Comparison of ENCODE assay signal across 19 cellular contexts in the genomic region with DNA sequence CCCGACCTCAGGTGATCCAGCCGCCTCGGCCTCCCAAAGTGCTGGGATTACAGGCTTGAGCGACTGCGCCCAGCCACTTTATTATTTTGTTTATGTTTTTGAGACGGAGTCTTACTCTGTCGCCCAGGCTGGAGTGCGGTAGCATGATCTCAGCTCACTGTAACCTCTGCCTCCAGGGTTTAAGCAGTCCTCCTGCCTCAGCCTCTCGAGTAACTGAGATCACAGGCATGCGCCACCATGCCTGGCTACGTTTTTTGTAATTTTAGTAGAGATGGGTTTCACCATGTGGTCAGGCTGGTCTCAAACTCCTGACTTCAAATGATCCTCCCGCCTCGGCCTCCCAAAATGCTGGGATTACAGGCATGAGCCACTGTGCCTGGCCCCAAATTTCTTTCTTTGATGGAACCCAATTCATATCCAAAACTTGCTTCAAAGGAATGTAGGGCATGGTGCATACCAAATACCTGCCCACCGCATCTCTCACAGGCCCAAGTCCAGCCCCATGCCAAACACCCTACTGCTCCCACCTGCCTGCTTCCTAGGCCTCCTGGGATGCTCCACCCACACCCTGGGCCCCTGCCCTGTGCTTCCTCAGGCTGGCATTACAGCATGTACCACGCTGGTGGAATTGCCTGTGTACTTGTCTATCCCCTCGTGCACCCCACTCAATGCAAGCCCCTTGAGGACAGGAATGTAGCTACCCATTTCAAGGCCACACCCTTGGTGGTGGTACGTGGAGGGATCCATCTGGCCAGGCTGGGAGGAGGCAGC.
"Had no signal": no experiment of that assay in that cellular context is flagged by ENCODE, and none has a peak within 500 bp of the region (broad histone marks: within the 10 kb centered on the region; RNA-seq: fewer than 3 reads in every experiment).

No MANE protein-coding gene starts in this region.

- H3K9me3 Mint-ChIP-seq: activated naive CD8-positive, alpha-beta T cell treated with anti-CD3 and anti-CD28 coated beads, Interleukin-2, amount 10 ng/mL, durations not matched to agents 7 days and 5 days; activated T-cell treated with anti-CD3 and anti-CD28 coated beads, Interleukin-2, amount 50 U/mL, for 72 hours; dendritic cell treated with granulocyte-macrophage colony-stimulating factor and Interleukin-4, amounts not matched to agents 40 ng/mL and 50 ng/mL, for 4 days; naive thymus-derived CD4-positive, alpha-beta T cell; stimulated activated naive B cell treated with anti-CD40 and anti-IgM and Interleukin-4, amounts not matched to agents 10 μg/mL and 1 μg/mL and 100 μg/mL, for 72 hours; T-helper 1 cell treated with Interleukin-12 subunit alpha and Interleukin-12 subunit beta and Interleukin-4 antibody, amounts not matched to agents 30 μg/mL and 1 μg/mL, for 36 hours had no signal

- H3K27ac Mint-ChIP-seq: activated naive CD8-positive, alpha-beta T cell treated with anti-CD3 and anti-CD28 coated beads, Interleukin-2, amount 10 ng/mL, durations not matched to agents 7 days and 5 days; dendritic cell treated with granulocyte-macrophage colony-stimulating factor and Interleukin-4, amounts not matched to agents 40 ng/mL and 50 ng/mL, for 4 days; stimulated activated naive B cell treated with anti-CD40 and anti-IgM and Interleukin-4, amounts not matched to agents 10 μg/mL and 1 μg/mL and 100 μg/mL, for 72 hours; T-helper 1 cell treated with Interleukin-12 subunit alpha and Interleukin-12 subunit beta and Interleukin-4 antibody, amounts not matched to agents 30 μg/mL and 1 μg/mL, for 36 hours had no signal

- H3K27ac ChIP-seq: brain microvascular endothelial cell, heart right ventricle had no signal

- H3K27me3 ChIP-seq: brain microvascular endothelial cell, heart right ventricle, tibial nerve had no signal

- ATAC-seq: activated T-cell treated with anti-CD3 and anti-CD28 coated beads, Interleukin-2, amount 50 U/mL, for 72 hours; heart right ventricle; left lobe of liver; mucosa of descending colon; naive thymus-derived CD4-positive, alpha-beta T cell; stimulated activated naive B cell treated with anti-CD40 and anti-IgM and Interleukin-4, amounts not matched to agents 10 μg/mL and 1 μg/mL and 100 μg/mL, for 72 hours had no signal

- H3K4me3 ChIP-seq: heart right ventricle, mucosa of descending colon, tibial nerve had no signal

- DNase-seq: activated CD4-positive, alpha-beta T cell treated with anti-CD3 and anti-CD28 coated beads for 48 hours; activated CD8-positive, alpha-beta memory T cell treated with anti-CD3 and anti-CD28 coated beads, Interleukin-2, amount 50 U/mL, for 48 hours; activated naive CD8-positive, alpha-beta T cell treated with anti-CD3 and anti-CD28 coated beads, Interleukin-2, amount 10 ng/mL, durations not matched to agents 7 days and 5 days; activated T-cell treated with anti-CD3 and anti-CD28 coated beads, Interleukin-2, amount 50 U/mL, for 72 hours; anterior cingulate cortex; brain microvascular endothelial cell; effector memory CD4-positive, alpha-beta T cell; foreskin melanocyte; heart right ventricle; mammary epithelial cell; mucosa of descending colon; naive thymus-derived CD4-positive, alpha-beta T cell; retina; stimulated activated CD4-positive, alpha-beta T cell treated with anti-CD3 and anti-CD28 coated beads, Interleukin-2, amount 100 ng/mL, for 48 hours; stimulated activated naive B cell treated with anti-CD40 and anti-IgM and Interleukin-4, amounts not matched to agents 10 μg/mL and 1 μg/mL and 100 μg/mL, for 72 hours had no signal

- H3K27me3 Mint-ChIP-seq: activated naive CD8-positive, alpha-beta T cell treated with anti-CD3 and anti-CD28 coated beads, Interleukin-2, amount 10 ng/mL, durations not matched to agents 7 days and 5 days; naive thymus-derived CD4-positive, alpha-beta T cell; stimulated activated naive B cell treated with anti-CD40 and anti-IgM and Interleukin-4, amounts not matched to agents 10 μg/mL and 1 μg/mL and 100 μg/mL, for 72 hours had no signal

- H3K9me3 ChIP-seq: heart right ventricle, mucosa of descending colon, tibial nerve had no signal

- H3K36me3 Mint-ChIP-seq: activated naive CD8-positive, alpha-beta T cell treated with anti-CD3 and anti-CD28 coated beads, Interleukin-2, amount 10 ng/mL, durations not matched to agents 7 days and 5 days; naive thymus-derived CD4-positive, alpha-beta T cell had no signal

- H3K36me3 ChIP-seq: brain microvascular endothelial cell, heart right ventricle, tibial nerve had no signal

- H3K4me3 Mint-ChIP-seq: activated naive CD8-positive, alpha-beta T cell treated with anti-CD3 and anti-CD28 coated beads, Interleukin-2, amount 10 ng/mL, durations not matched to agents 7 days and 5 days; activated T-cell treated with anti-CD3 and anti-CD28 coated beads, Interleukin-2, amount 50 U/mL, for 72 hours; dendritic cell treated with granulocyte-macrophage colony-stimulating factor and Interleukin-4, amounts not matched to agents 40 ng/mL and 50 ng/mL, for 4 days; naive thymus-derived CD4-positive, alpha-beta T cell; stimulated activated naive B cell treated with anti-CD40 and anti-IgM and Interleukin-4, amounts not matched to agents 10 μg/mL and 1 μg/mL and 100 μg/mL, for 72 hours; T-helper 1 cell treated with Interleukin-12 subunit alpha and Interleukin-12 subunit beta and Interleukin-4 antibody, amounts not matched to agents 30 μg/mL and 1 μg/mL, for 36 hours had no signal
